ENCODE assay signal across 8 cellular contexts in the genomic region with DNA sequence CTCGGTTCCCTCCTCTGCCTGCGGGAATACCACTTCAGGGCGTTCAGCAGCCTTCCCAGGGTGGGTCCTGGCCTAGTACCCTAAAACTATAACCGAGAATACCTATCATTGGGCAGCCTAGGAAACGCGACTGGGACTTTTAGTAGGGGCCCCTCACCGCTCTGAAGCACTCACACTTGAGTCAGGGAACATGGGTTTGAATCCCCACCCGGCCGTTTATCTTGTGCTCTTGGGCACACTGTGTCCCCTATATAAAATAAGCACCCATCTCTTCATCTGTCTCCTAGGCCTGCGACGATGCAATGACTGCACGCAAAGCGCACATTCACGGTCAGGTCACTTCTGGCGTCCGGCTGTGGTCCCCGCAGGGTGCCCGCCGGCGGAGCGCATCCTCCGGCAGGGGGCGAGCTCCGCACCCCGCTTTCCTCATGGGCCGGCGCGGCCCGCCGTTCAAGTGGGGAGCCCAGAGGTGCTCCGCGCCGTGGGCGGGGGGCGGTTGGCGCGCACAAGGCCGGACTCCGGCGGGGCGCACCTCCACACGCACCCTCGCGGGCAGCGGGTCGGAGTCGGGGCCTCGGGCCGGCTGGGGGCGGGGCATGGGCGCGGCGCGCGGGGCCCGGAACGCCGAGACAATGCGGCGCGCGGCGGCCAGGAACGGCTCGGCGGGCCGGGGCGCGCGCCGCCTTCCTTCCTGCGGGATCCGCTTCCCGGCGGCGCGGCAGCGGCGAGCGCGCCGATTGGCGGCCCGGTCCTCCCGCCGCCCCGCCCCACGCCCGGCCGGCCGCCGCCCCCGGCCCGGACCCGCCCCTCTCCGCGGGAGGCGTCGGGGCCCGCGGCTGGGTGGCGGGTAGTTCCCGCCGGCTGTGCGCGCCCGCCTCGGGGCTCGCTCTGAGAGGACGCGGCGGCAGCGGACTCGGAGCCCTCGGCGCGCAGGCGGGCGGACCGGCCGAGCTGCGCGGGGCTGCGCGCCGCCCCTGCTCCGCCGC. TPM values are rescaled to one million over a fixed set of nuclear protein-coding genes. Genes with fewer than 3 reads are reported as not detected.
DNase-seq lines count a peak whose midpoint lies in the region; ATAC-seq, FAIRE-seq and TF ChIP-seq lines count a peak whose summit lies in the region.

ASAP2 (plus strand) TSS at position 850 of the 986 bp plus-strand sequence. CDS start 293 bp downstream, outside the sequence.

- H3K4me1 ChIP-seq in ACC112 (ENCODE audit: control insufficient read depth, insufficient read depth, low read length, unreplicated experiment) (peaks cover 29% of the 10 kb centered on the region), thymus (ENCODE audit: control insufficient read depth, insufficient read depth, low read length) (peaks cover 6% of the 10 kb centered on the region)

- H3K4me3 Mint-ChIP-seq in activated T-helper 2 cell treated with anti-CD3 and anti-CD28 coated beads, Interferon-gamma antibody, Interleukin-2, Interleukin-4, amounts not matched to agents 10 μg/mL and 5 μg/mL and 100 μg/mL, durations not matched to agents 14 hours and 24 hours and 36 hours (ENCODE audit: low read depth): peak within 1 kb of the TSS; percentile 72
- peak within 1 kb of the TSS; percentile 41 to 76 (median 52) for H3K4me3 Mint-ChIP-seq in naive thymus-derived CD8-positive, alpha-beta T cell

- H3K27ac ChIP-seq in ACC112 (ENCODE audit: low read depth, low read length) (peak within 1 kb of the TSS; percentile 66), thymus (ENCODE audit: low read depth) (peak within 1 kb of the TSS; percentile 42)

- intact Hi-C loops in activated T-helper 2 cell treated with anti-CD3 and anti-CD28 coated beads, Interferon-gamma antibody, Interleukin-2, Interleukin-4, amounts not matched to agents 10 μg/mL and 5 μg/mL and 100 μg/mL, durations not matched to agents 14 hours and 24 hours and 36 hours (cut with micrococcal nuclease): loop anchor here (1.0 to 5.0 kb wide), 3 partner anchors 64 to 216 kb away; partner anchors contain the start of genes CPSF3 and ITGB1BP1

- no peaks in the 10 kb centered on the region for H3K9me3 Mint-ChIP-seq in activated T-helper 2 cell treated with anti-CD3 and anti-CD28 coated beads, Interferon-gamma antibody, Interleukin-2, Interleukin-4, amounts not matched to agents 10 μg/mL and 5 μg/mL and 100 μg/mL, durations not matched to agents 14 hours and 24 hours and 36 hours
- no peaks in the 10 kb centered on the region for H3K9me3 Mint-ChIP-seq in naive thymus-derived CD8-positive, alpha-beta T cell

- TF ChIP-seq POLR2A in GM12892 (IDR thresholded peaks at IDR 0.05; ENCODE audit: low read depth, low read length): no peak

- FAIRE-seq in GM12892 (lab: Jason Lieb, UNC): no peak

- H2AFZ ChIP-seq in ACC112 (ENCODE audit: low read length, unreplicated experiment): peak within 1 kb of the TSS; percentile 59

- peak; percentile 67 for ATAC-seq in HG03097 (IDR thresholded peaks at IDR 0.05; ENCODE audit: low FRiP score, unreplicated experiment)
- peak; percentile 62 to 70 for ATAC-seq in naive thymus-derived CD8-positive, alpha-beta T cell

- H3K4me3 ChIP-seq in ACC112 (ENCODE audit: low read depth, low read length) (peak within 1 kb of the TSS; percentile 99), fibroblast of villous mesenchyme (ENCODE audit: low read depth, low read length) (peak within 1 kb of the TSS; percentile 87), thymus (ENCODE audit: low read length) (peak within 1 kb of the TSS; percentile 72)

- peak; percentile 86 for TF ChIP-seq CTCF in fibroblast of villous mesenchyme (IDR thresholded peaks at IDR 0.05; ENCODE audit: insufficient read depth, low read depth, low read length)

- H3K36me3 ChIP-seq in ACC112 (ENCODE audit: insufficient read depth, low read length): no peaks in the 10 kb centered on the region
- H3K36me3 ChIP-seq in thymus (ENCODE audit: control insufficient read depth, insufficient read depth): no peaks in the 10 kb centered on the region

- no peaks in the 10 kb centered on the region for H3K36me3 Mint-ChIP-seq in activated T-helper 2 cell treated with anti-CD3 and anti-CD28 coated beads, Interferon-gamma antibody, Interleukin-2, Interleukin-4, amounts not matched to agents 10 μg/mL and 5 μg/mL and 100 μg/mL, durations not matched to agents 14 hours and 24 hours and 36 hours (ENCODE audit: low read depth)
- H3K36me3 Mint-ChIP-seq in naive thymus-derived CD8-positive, alpha-beta T cell: no peaks in the 10 kb centered on the region

- H3K27me3 ChIP-seq in ACC112 (ENCODE audit: insufficient read depth, low read length): no peaks in the 10 kb centered on the region
- peaks cover 35% of the 10 kb centered on the region for H3K27me3 ChIP-seq in thymus (ENCODE audit: control insufficient read depth, insufficient read depth)

- POLR2A ChIA-PET in naive thymus-derived CD8-positive, alpha-beta T cell (lab: Charles Lee): no interaction called here

- peak; percentile 49 for DNase-seq in GM12892 (ENCODE audit: insufficient read length)
- peak; percentile 72 for DNase-seq in NCI-H526 treated with DMSO at 0.1 percent for 48 hours (lab: John Stamatoyannopoulos, UW)
- DNase-seq in activated T-helper 2 cell treated with anti-CD3 and anti-CD28 coated beads, Interferon-gamma antibody, Interleukin-2, Interleukin-4, amounts not matched to agents 10 μg/mL and 5 μg/mL and 100 μg/mL, durations not matched to agents 14 hours and 24 hours and 36 hours (ENCODE audit: low spot score): peak; percentile 40
- DNase-seq in fibroblast of villous mesenchyme (ENCODE audit: low read depth): peak; percentile 73
- peak in 5 of 10 donors; percentile 7 to 31 (median 15) for DNase-seq in naive thymus-derived CD8-positive, alpha-beta T cell

- H3K27me3 Mint-ChIP-seq in activated T-helper 2 cell treated with anti-CD3 and anti-CD28 coated beads, Interferon-gamma antibody, Interleukin-2, Interleukin-4, amounts not matched to agents 10 μg/mL and 5 μg/mL and 100 μg/mL, durations not matched to agents 14 hours and 24 hours and 36 hours (ENCODE audit: low read depth): peaks cover 54% of the 10 kb centered on the region
- peaks cover 20 to 51% (median 48%) of the 10 kb centered on the region in 5 donors for H3K27me3 Mint-ChIP-seq in naive thymus-derived CD8-positive, alpha-beta T cell

- 2% methylated on average over 124 of the region's 128 CpGs for WGBS in thymus

- H3K4me1 Mint-ChIP-seq in activated T-helper 2 cell treated with anti-CD3 and anti-CD28 coated beads, Interferon-gamma antibody, Interleukin-2, Interleukin-4, amounts not matched to agents 10 μg/mL and 5 μg/mL and 100 μg/mL, durations not matched to agents 14 hours and 24 hours and 36 hours (ENCODE audit: low read depth): peaks cover 3% of the 10 kb centered on the region
- peaks cover 4 to 15% (median 6%) of the 10 kb centered on the region in 4 donors for H3K4me1 Mint-ChIP-seq in naive thymus-derived CD8-positive, alpha-beta T cell

- peaks cover 48% of the 10 kb centered on the region for H3K79me2 ChIP-seq in ACC112 (ENCODE audit: control insufficient read depth, insufficient read depth, low read length, unreplicated experiment)

- no peak within 1 kb of the TSS for H3K27ac Mint-ChIP-seq in activated T-helper 2 cell treated with anti-CD3 and anti-CD28 coated beads, Interferon-gamma antibody, Interleukin-2, Interleukin-4, amounts not matched to agents 10 μg/mL and 5 μg/mL and 100 μg/mL, durations not matched to agents 14 hours and 24 hours and 36 hours
- peak within 1 kb of the TSS in 1 of 10 donors; percentile 81 for H3K27ac Mint-ChIP-seq in naive thymus-derived CD8-positive, alpha-beta T cell

- H3K9me3 ChIP-seq in thymus (ENCODE audit: control insufficient read depth): no peaks in the 10 kb centered on the region

RNA-seq across cellular contexts. Expression of gene ASAP2, which starts in this region (rescaled TPM):
- not detected for polyA plus RNA-seq in GM12892 (2012; ENCODE audit: missing spikeins)
- total RNA-seq in activated T-helper 2 cell treated with anti-CD3 and anti-CD28 coated beads, Interferon-gamma antibody, Interleukin-2, Interleukin-4, amounts not matched to agents 10 μg/mL and 5 μg/mL and 100 μg/mL, durations not matched to agents 14 hours and 24 hours and 36 hours: 0.74 and 0.96 TPM in 2 replicates
- total RNA-seq in fibroblast of villous mesenchyme: 39.0 and 66.5 TPM in 2 replicates
- not detected for total RNA-seq in naive thymus-derived CD8-positive, alpha-beta T cell
- polyA plus RNA-seq in naive thymus-derived CD8-positive, alpha-beta T cell: not detected
- polyA plus RNA-seq in thymus: 6.7 TPM

Comparison
In these comparisons a context has a peak if more than half of its experiments do, and no peak if none do; other contexts are left out.
1. RNA of gene ASAP2 (total RNA-seq): 39.0 to 66.5 TPM in fibroblast of villous mesenchyme; 0.74 to 0.96 TPM in activated T-helper 2 cell treated with anti-CD3 and anti-CD28 coated beads, Interferon-gamma antibody, Interleukin-2, Interleukin-4, amounts not matched to agents 10 μg/mL and 5 μg/mL and 100 μg/mL, durations not matched to agents 14 hours and 24 hours and 36 hours and not detected in naive thymus-derived CD8-positive, alpha-beta T cell; every median in the first group is over 10 times any median in the second.
2. Peak in DNase-seq in activated T-helper 2 cell treated with anti-CD3 and anti-CD28 coated beads, Interferon-gamma antibody, Interleukin-2, Interleukin-4, amounts not matched to agents 10 μg/mL and 5 μg/mL and 100 μg/mL, durations not matched to agents 14 hours and 24 hours and 36 hours; RNA of the gene not detected or under 1 TPM.
3. Peak in ATAC-seq in naive thymus-derived CD8-positive, alpha-beta T cell; RNA of the gene not detected or under 1 TPM.
4. Peak in every context shown above with its lines, with median percentiles within 50 percentile points of each other: H3K4me3 ChIP-seq.